12 cellular contexts compared by ENCODE assay signal in genomic region chr22:46941958-46942815, GRCh38.
A peak's percentile ranks its signal among the peaks of the same experiment; 100 is the strongest.
DNase-seq lines count a peak whose midpoint lies in the region; ATAC-seq and TF ChIP-seq lines count a peak whose summit lies in the region.
"Had no signal": no experiment of that assay in that cellular context is flagged by ENCODE, and none has a peak within 500 bp of the region (broad histone marks: within the 10 kb centered on the region; RNA-seq: fewer than 3 reads in every experiment).

No MANE protein-coding gene starts in this region.

- no peaks in the 10 kb centered on the region for H3K27me3 Mint-ChIP-seq in activated B cell treated with CpG ODN at 0.5 μM for 24 hours

- no peaks in the 10 kb centered on the region for H3K9me3 Mint-ChIP-seq in activated B cell treated with CpG ODN at 0.5 μM for 24 hours

- peaks cover 45% of the 10 kb centered on the region for H3K36me3 Mint-ChIP-seq in activated B cell treated with CpG ODN at 0.5 μM for 24 hours (ENCODE audit: low read depth)

- H3K27ac Mint-ChIP-seq in activated B cell treated with CpG ODN at 0.5 μM for 24 hours: peak overlapping the region; percentile 62

- H3K36me3 ChIP-seq in sigmoid colon: no peaks in the 10 kb centered on the region

- no peaks in the 10 kb centered on the region for H3K27me3 ChIP-seq in right cardiac atrium (ENCODE audit: control insufficient read depth, insufficient read depth)
- H3K27me3 ChIP-seq in sigmoid colon: no peaks in the 10 kb centered on the region
- H3K27me3 ChIP-seq: SJSA1 had no signal

- 63% methylated on average over 21 of the region's 21 CpGs for WGBS in right cardiac atrium
- 64 to 90% methylated on average over 21 of the region's 21 CpGs for WGBS in sigmoid colon, 2 donors

- H3K4me1 Mint-ChIP-seq in activated B cell treated with CpG ODN at 0.5 μM for 24 hours: peaks cover 38% of the 10 kb centered on the region

- peak overlapping the region; percentile 58 for H3K4me3 Mint-ChIP-seq in activated B cell treated with CpG ODN at 0.5 μM for 24 hours

- H3K27ac ChIP-seq in right cardiac atrium (ENCODE audit: low read length) (peak overlapping the region; percentile 92), sigmoid colon (peak overlapping the region in 3 of 4 donors; percentile 22 to 65 (median 50))
- H3K27ac ChIP-seq: SJSA1 had no signal

- no peak for TF ChIP-seq EP300 in sigmoid colon (IDR thresholded peaks at IDR 0.05)

- no peak for TF ChIP-seq POLR2A in sigmoid colon (IDR thresholded peaks at IDR 0.05)

- no peak overlapping the region for H3K4me3 ChIP-seq in right cardiac atrium (ENCODE audit: low read length)
- H3K4me3 ChIP-seq in sigmoid colon: no peak overlapping the region
- H3K4me3 ChIP-seq: SJSA1 had no signal

- ATAC-seq in activated B cell treated with CpG ODN at 0.5 μM for 24 hours (ENCODE audit: low read depth) (peak; percentile 61), right cardiac atrium (peak; percentile 52 to 88)

- peak; percentile 41 for DNase-seq in EH (ENCODE audit: low read depth)
- DNase-seq in activated B cell treated with CpG ODN at 0.5 μM for 24 hours: no peak
- peak in 2 of 3 donors; percentile 50 to 67 for DNase-seq in right cardiac atrium
- no peak for DNase-seq in sigmoid colon
- no peak for DNase-seq in stimulated activated CD4-positive, alpha-beta T cell treated with anti-CD3 and anti-CD28 coated beads, Interleukin-12 subunit alpha, Interleukin-12 subunit beta, amount 100 ng/mL, for 4 hours
- DNase-seq in NCI-H226: no peak
- DNase-seq in kidney tubule cell (ENCODE audit: low spot score): no peak
- DNase-seq in NCI-H128 (lab: John Stamatoyannopoulos, UW; ENCODE audit: unreplicated experiment): no peak
- DNase-seq: activated CD4-positive, alpha-beta T cell treated with anti-CD3 and anti-CD28 coated beads, Interleukin-2, amount 50 U/mL, for 4 hours; NCI-H345; stimulated activated CD4-positive, alpha-beta T cell treated with anti-CD3 and anti-CD28 coated beads, Interleukin-1b, Interleukin-23, amount 100 ng/mL, for 48 hours had no signal

- TF ChIP-seq CTCF in activated B cell treated with CpG ODN at 0.5 μM for 24 hours (IDR thresholded peaks at IDR 0.05) (no peak), sigmoid colon (IDR thresholded peaks at IDR 0.05) (no peak)

- intact Hi-C loops in activated B cell treated with CpG ODN at 0.5 μM for 24 hours (cut with micrococcal nuclease) (loop anchor here (2.0 kb wide), 2 partner anchors 27 to 45 kb away; no protein-coding TSS in a partner anchor), right cardiac atrium (cut with DNase I) (no loop called here), sigmoid colon (cut with DNase I) (no loop called here)

- POLR2A ChIA-PET in activated B cell treated with CpG ODN at 0.5 μM for 24 hours (lab: Charles Lee): interaction anchor here (0.7 kb wide), 1 partner anchor 44 kb away, joined by 3 read pairs; no protein-coding TSS in a partner anchor

- H3K4me1 ChIP-seq in right cardiac atrium (ENCODE audit: control insufficient read depth, insufficient read depth, low read length) (peaks cover 1% of the 10 kb centered on the region), sigmoid colon (no peaks in the 10 kb centered on the region)
- H3K4me1 ChIP-seq: SJSA1 had no signal

- CTCF ChIA-PET in activated B cell treated with CpG ODN at 0.5 μM for 24 hours (lab: Charles Lee): no interaction called here

- H3K9me3 ChIP-seq in right cardiac atrium (ENCODE audit: control insufficient read depth, low read length) (no peaks in the 10 kb centered on the region), sigmoid colon (no peaks in the 10 kb centered on the region)
- H3K9me3 ChIP-seq: SJSA1 had no signal

Comparison
In these comparisons a context has a peak if more than half of its experiments do, and no peak if none do; other contexts are left out.
1. DNase-seq: peak in EH (single experiment) and right cardiac atrium (2 of 3); none in activated B cell treated with CpG ODN at 0.5 μM for 24 hours (single experiment), sigmoid colon (single experiment), stimulated activated CD4-positive, alpha-beta T cell treated with anti-CD3 and anti-CD28 coated beads, Interleukin-12 subunit alpha, Interleukin-12 subunit beta, amount 100 ng/mL, for 4 hours (single experiment), NCI-H226 (single experiment), kidney tubule cell (single experiment) and NCI-H128 (single experiment).